In the genomic region with DNA sequence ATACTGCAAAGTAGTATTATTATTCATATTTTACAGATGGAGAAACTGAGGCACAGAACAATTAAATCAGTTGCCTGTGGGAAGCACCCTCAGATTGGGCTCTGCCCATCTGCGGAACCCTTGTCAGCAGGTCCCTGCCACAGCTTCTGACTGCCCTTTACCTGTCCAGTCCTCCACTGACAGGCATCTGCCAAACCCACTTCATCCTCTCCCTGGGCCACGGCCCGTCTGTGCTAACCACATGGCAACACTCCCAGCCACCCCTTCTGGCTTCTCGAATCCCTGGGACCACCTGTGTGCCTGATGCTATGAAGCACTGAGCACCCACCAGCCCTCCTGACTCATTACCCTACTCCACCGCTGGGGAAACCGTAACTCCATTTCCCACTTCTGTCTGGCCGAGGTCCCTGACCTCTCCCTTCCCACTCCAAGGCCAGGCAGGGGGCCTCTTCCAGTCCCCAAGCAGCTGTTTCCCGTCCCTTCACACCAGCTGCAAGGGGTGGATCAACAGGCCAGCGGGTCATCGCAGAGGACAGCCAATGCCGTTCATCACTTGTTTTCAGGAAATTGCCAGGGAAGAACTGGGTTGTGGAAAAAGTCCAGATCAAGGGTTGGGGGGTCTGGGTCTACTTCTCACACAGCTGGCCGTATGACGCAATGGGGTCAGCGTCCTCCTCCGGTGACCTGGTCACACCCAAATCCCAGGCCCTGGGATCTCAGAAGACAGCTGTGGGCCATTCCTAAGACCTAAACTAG, we compare ENCODE assay signal across 1 cellular context.
TF ChIP-seq lines count a peak whose summit lies in the region.

No MANE protein-coding gene starts in this region.

TF ChIP-seq in GM12878, 131 proteins besides CTCF, POLR2A, EP300 and RAD21:
- TF ChIP-seq, protein P1, sequence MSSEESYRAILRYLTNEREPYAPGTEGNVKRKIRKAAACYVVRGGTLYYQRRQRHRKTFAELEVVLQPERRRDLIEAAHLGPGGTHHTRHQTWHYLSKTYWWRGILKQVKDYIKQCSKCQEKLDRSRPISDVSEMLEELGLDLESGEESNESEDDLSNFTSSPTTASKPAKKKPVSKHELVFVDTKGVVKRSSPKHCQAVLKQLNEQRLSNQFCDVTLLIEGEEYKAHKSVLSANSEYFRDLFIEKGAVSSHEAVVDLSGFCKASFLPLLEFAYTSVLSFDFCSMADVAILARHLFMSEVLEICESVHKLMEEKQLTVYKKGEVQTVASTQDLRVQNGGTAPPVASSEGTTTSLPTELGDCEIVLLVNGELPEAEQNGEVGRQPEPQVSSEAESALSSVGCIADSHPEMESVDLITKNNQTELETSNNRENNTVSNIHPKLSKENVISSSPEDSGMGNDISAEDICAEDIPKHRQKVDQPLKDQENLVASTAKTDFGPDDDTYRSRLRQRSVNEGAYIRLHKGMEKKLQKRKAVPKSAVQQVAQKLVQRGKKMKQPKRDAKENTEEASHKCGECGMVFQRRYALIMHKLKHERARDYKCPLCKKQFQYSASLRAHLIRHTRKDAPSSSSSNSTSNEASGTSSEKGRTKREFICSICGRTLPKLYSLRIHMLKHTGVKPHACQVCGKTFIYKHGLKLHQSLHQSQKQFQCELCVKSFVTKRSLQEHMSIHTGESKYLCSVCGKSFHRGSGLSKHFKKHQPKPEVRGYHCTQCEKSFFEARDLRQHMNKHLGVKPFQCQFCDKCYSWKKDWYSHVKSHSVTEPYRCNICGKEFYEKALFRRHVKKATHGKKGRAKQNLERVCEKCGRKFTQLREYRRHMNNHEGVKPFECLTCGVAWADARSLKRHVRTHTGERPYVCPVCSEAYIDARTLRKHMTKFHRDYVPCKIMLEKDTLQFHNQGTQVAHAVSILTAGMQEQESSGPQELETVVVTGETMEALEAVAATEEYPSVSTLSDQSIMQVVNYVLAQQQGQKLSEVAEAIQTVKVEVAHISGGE (CRISPR knock-in tag; IDR thresholded peaks at IDR 0.05) = no peak
- TF ChIP-seq POU2F2 (IDR thresholded peaks at IDR 0.05; ENCODE audit: borderline replicate concordance, low read depth, low read length) (no peak), ZZZ3 (IDR thresholded peaks at IDR 0.05; ENCODE audit: control insufficient read depth, insufficient read length, low read depth) (no peak), NRF1 (conservative IDR thresholded peaks at IDR 0.05; ENCODE audit: low read depth, low read length) (no peak), MEF2A (IDR thresholded peaks at IDR 0.05; ENCODE audit: insufficient read depth, low read depth, low read length) (no peak), CBFB (IDR thresholded peaks at IDR 0.05; ENCODE audit: low read depth) (no peak)
- TF ChIP-seq, protein P2, sequence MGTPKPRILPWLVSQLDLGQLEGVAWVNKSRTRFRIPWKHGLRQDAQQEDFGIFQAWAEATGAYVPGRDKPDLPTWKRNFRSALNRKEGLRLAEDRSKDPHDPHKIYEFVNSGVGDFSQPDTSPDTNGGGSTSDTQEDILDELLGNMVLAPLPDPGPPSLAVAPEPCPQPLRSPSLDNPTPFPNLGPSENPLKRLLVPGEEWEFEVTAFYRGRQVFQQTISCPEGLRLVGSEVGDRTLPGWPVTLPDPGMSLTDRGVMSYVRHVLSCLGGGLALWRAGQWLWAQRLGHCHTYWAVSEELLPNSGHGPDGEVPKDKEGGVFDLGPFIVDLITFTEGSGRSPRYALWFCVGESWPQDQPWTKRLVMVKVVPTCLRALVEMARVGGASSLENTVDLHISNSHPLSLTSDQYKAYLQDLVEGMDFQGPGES (IDR thresholded peaks at IDR 0.05) = no peak
